In the genomic region with DNA sequence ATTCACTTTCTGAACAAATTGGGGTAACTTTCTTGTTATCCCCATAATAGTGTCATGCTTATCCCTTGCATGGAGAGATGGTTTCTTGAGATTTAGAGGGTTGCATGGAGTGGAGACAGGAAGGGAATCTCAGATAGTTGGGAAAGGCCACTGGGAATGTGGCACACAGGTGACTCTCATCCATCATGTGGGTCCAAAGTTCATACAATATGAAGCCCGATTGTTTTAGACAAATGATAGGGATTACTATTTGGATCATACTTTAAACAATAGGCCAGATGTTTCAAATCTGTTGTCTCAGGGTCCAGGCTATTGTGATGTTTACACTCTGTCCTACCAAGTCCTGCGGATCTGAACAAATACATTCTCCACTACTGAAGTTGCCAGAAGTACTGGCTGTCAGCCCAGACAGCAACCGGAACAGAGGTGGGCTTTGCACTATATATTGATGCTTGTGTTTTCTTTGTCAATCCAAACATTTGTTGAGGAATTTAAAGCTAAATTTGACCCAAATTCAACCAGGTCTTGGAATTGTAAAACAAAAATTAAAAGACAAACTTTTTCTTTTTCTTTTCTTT, we compare ENCODE assay signal across 21 cellular contexts. TPM values are rescaled to one million over a fixed set of nuclear protein-coding genes. Genes with fewer than 3 reads are reported as not detected.
"Had no signal": no experiment of that assay in that cellular context is flagged by ENCODE, and none has a peak within 500 bp of the region (broad histone marks: within the 10 kb centered on the region; RNA-seq: fewer than 3 reads in every experiment).

No MANE protein-coding gene starts in this region.

- H3K4me1 Mint-ChIP-seq: T-cell had no signal

- H3K36me3 Mint-ChIP-seq: T-cell had no signal

- H3K27ac Mint-ChIP-seq: T-cell had no signal

- ATAC-seq: Panc1, PC-3, T-cell had no signal

- H3K9me3 Mint-ChIP-seq: T-cell had no signal

- H3K4me3 Mint-ChIP-seq: T-cell had no signal

- DNase-seq: KBM-7; NCI-H1048; NCI-H1105; NCI-H1436 treated with DMSO at 0.1 percent for 48 hours; NCI-H1694; NCI-H187 treated with DMSO at 0.1 percent for 48 hours; NCI-H2029 treated with DMSO at 0.1 percent for 48 hours; NCI-H2171 treated with DMSO at 0.1 percent for 48 hours; NCI-H345; NCI-H446 treated with DMSO at 0.1 percent for 48 hours; NCI-H510A treated with DMSO at 0.1 percent for 48 hours; NCI-H526; NCI-H748 treated with DMSO at 0.1 percent for 48 hours; NK-92 treated with Interleukin-12 subunit alpha and Interleukin-12 subunit beta, amount 100 ng/mL, for 24 hours; PC-3; SHP77; SK-N-SH; SW 1271; T-cell had no signal

RNA-seq across cellular contexts. Expression of gene NMNAT3, which starts 39.2 kb away (rescaled TPM):
- total RNA-seq: LHCN-M2 had no signal
